28 cellular contexts compared by ENCODE assay signal in the genomic region with DNA sequence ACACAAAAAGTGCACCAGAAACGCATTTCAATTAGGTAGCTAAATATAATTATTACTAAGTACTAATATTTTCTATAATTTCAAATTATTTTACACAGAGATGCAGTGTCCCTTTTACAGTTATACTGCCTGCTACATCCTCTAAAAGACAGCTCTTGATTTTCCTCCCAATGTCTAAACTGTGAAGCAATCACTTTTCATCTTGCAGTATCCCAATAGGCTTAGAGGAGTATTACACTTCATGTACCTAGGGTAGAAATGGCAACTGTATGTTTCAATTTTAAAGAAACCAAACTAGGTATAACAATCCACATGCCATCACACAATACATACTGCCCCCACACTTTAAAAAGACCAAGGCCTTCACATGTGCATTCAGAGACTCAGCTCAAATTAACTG. TPM values are rescaled to one million over a fixed set of nuclear protein-coding genes. Genes with fewer than 3 reads are reported as not detected.
DNase-seq lines count a peak whose midpoint lies in the region; ATAC-seq and TF ChIP-seq lines count a peak whose summit lies in the region.
"Had no signal": no experiment of that assay in that cellular context is flagged by ENCODE, and none has a peak within 500 bp of the region (broad histone marks: within the 10 kb centered on the region; RNA-seq: fewer than 3 reads in every experiment).

No MANE protein-coding gene starts in this region.

- no peak overlapping the region for H3K56ac ChIP-seq in IMR-90 (ENCODE audit: extremely low read depth, insufficient read depth, low read length)

- H3K4me1 Mint-ChIP-seq in T-helper 2 cell treated with Interferon-gamma antibody and Interleukin-4, amounts not matched to agents 5 μg/mL and 100 μg/mL, for 36 hours (ENCODE audit: low read depth), result peaks cover 43% of the 10 kb centered on the region
- H3K4me1 Mint-ChIP-seq in chondrocyte (ENCODE audit: low read depth), result peaks cover 66% of the 10 kb centered on the region

- TF ChIP-seq POLR2A in IMR-90 (IDR thresholded peaks at IDR 0.05; ENCODE audit: low read depth, low read length), result no peak

- no peak overlapping the region for H2BK120ac ChIP-seq in IMR-90 (ENCODE audit: low read depth, low read length)

- H3K27ac Mint-ChIP-seq in T-helper 2 cell treated with Interferon-gamma antibody and Interleukin-4, amounts not matched to agents 5 μg/mL and 100 μg/mL, for 36 hours, result peak overlapping the region; percentile 44
- H3K27ac Mint-ChIP-seq in chondrocyte (ENCODE audit: unreplicated experiment), result peak overlapping the region; percentile 79
- H3K27ac Mint-ChIP-seq: progenitor cell of endocrine pancreas had no signal

- H3K9me1 ChIP-seq in IMR-90 (ENCODE audit: insufficient read depth, low read length), result peaks cover 5% of the 10 kb centered on the region

- peaks cover 60% of the 10 kb centered on the region for H3K4me1 ChIP-seq in ACC112 (ENCODE audit: control insufficient read depth, insufficient read depth, low read length, unreplicated experiment)
- peaks cover 10% of the 10 kb centered on the region for H3K4me1 ChIP-seq in IMR-90 (ENCODE audit: control insufficient read depth, insufficient read depth, low read length)
- H3K4me1 ChIP-seq: BE2C had no signal

- no peak overlapping the region for H3K14ac ChIP-seq in IMR-90 (replicated peaks; ENCODE audit: low read depth, low read length)

- H3K4me3 Mint-ChIP-seq in T-helper 2 cell treated with Interferon-gamma antibody and Interleukin-4, amounts not matched to agents 5 μg/mL and 100 μg/mL, for 36 hours, result no peak overlapping the region
- H3K4me3 Mint-ChIP-seq in chondrocyte (ENCODE audit: unreplicated experiment), result no peak overlapping the region
- H3K4me3 Mint-ChIP-seq: activated CD4-positive, alpha-beta T cell treated with anti-CD3 and anti-CD28 coated beads, Interleukin-2, amount 10 ng/mL, durations not matched to agents 7 days and 5 days had no signal

- H3K9me3 Mint-ChIP-seq in T-helper 2 cell treated with Interferon-gamma antibody and Interleukin-4, amounts not matched to agents 5 μg/mL and 100 μg/mL, for 36 hours, result no peaks in the 10 kb centered on the region
- no peaks in the 10 kb centered on the region for H3K9me3 Mint-ChIP-seq in chondrocyte (ENCODE audit: low read depth)
- H3K9me3 Mint-ChIP-seq: activated CD4-positive, alpha-beta T cell treated with anti-CD3 and anti-CD28 coated beads, Interleukin-2, amount 10 ng/mL, durations not matched to agents 7 days and 5 days; brain had no signal

- H3K18ac ChIP-seq in IMR-90 (ENCODE audit: low read depth, low read length), result no peak overlapping the region

- no peak overlapping the region for H2BK5ac ChIP-seq in IMR-90 (ENCODE audit: low read depth, low read length, poor library complexity, severe bottlenecking)

- no peak overlapping the region for H4K91ac ChIP-seq in IMR-90 (ENCODE audit: insufficient read depth, low read depth, low read length)

- no peak for ATAC-seq in IMR-90 (ENCODE audit: low read depth)
- ATAC-seq in HG02588 (IDR thresholded peaks at IDR 0.05; ENCODE audit: unreplicated experiment), result no peak
- ATAC-seq: HCT116, left lobe of liver had no signal

- TF ChIP-seq CTCF in IMR-90 (conservative IDR thresholded peaks at IDR 0.05; ENCODE audit: low read depth, low read length) (no peak), chondrocyte (IDR thresholded peaks at IDR 0.05) (no peak), RWPE1 (conservative IDR thresholded peaks at IDR 0.05; ENCODE audit: low read depth) (no peak)

- dilution Hi-C loops in IMR-90 (cut with HindIII; ENCODE audit: low sequenced_read_pairs, unreplicated experiment), result no loop called here

- no CpG with 5 or more reads among the region's 1 CpG for whole genome bisulfite sequencing in IMR-90 (ENCODE audit: extremely low coverage in 2 of 2, insufficient read length in 1 of 2), 2 experiments

- POLR2A ChIA-PET in IMR-90 (lab: Charles Lee; ENCODE audit: unreplicated experiment) (no interaction called here), RWPE1 (lab: Yijun Ruan, JAX; ENCODE audit: low non-redundant PET) (no interaction called here)

- H4K20me1 ChIP-seq in IMR-90 (ENCODE audit: insufficient read depth, low read length), result peaks cover 87% of the 10 kb centered on the region

- peaks cover 90% of the 10 kb centered on the region for H3K79me2 ChIP-seq in ACC112 (ENCODE audit: control insufficient read depth, insufficient read depth, low read length, unreplicated experiment)

- H3K36me3 ChIP-seq in ACC112 (ENCODE audit: insufficient read depth, low read length) (peaks cover 81% of the 10 kb centered on the region), IMR-90 (ENCODE audit: control insufficient read depth, insufficient read depth, low read length) (peaks cover 52% of the 10 kb centered on the region)

- H3K4me3 ChIP-seq in ACC112 (ENCODE audit: low read depth, low read length), result no peak overlapping the region
- no peak overlapping the region for H3K4me3 ChIP-seq in IMR-90 (ENCODE audit: insufficient read depth, low read depth, low read length)
- H3K4me3 ChIP-seq: adrenal gland, thoracic aorta had no signal

- no peak overlapping the region for H3K9ac ChIP-seq in IMR-90 (ENCODE audit: low read depth, low read length)
- H3K9ac ChIP-seq: SK-N-SH had no signal

- no peak overlapping the region for H2AFZ ChIP-seq in ACC112 (ENCODE audit: low read length, unreplicated experiment)
- H2AFZ ChIP-seq in IMR-90 (replicated peaks; ENCODE audit: low read length, poor library complexity), result no peak overlapping the region

- H3K79me1 ChIP-seq in IMR-90 (ENCODE audit: low read depth in 1 of 2, low read length in 2 of 2), result peaks cover 20 to 53% of the 10 kb centered on the region in 2 experiments

- CTCF ChIA-PET in IMR-90 (lab: Yijun Ruan, JAX), result no interaction called here
- CTCF ChIA-PET in RWPE1 (lab: Yijun Ruan, JAX), result no interaction called here

- in situ Hi-C loops in IMR-90 (cut with MboI; ENCODE audit: low sequenced_read_pairs), result no loop called here

- H3K27me3 Mint-ChIP-seq in T-helper 2 cell treated with Interferon-gamma antibody and Interleukin-4, amounts not matched to agents 5 μg/mL and 100 μg/mL, for 36 hours (ENCODE audit: low read depth), result no peaks in the 10 kb centered on the region
- H3K27me3 Mint-ChIP-seq in chondrocyte (ENCODE audit: low read depth), result no peaks in the 10 kb centered on the region
- H3K27me3 Mint-ChIP-seq: activated CD4-positive, alpha-beta T cell treated with anti-CD3 and anti-CD28 coated beads, Interleukin-2, amount 10 ng/mL, durations not matched to agents 7 days and 5 days; brain; progenitor cell of endocrine pancreas had no signal

- no peak overlapping the region for H3K4ac ChIP-seq in IMR-90 (ENCODE audit: low read depth, low read length)

- no TSS peak for BruUV-seq in IMR-90 (replicated peaks; lab: Mats Ljungman, UMichigan)

- H3K36me3 Mint-ChIP-seq in T-helper 2 cell treated with Interferon-gamma antibody and Interleukin-4, amounts not matched to agents 5 μg/mL and 100 μg/mL, for 36 hours (ENCODE audit: low read depth), result peaks cover 82% of the 10 kb centered on the region
- H3K36me3 Mint-ChIP-seq in chondrocyte (ENCODE audit: low read depth), result peaks cover 56% of the 10 kb centered on the region

- H2AK9ac ChIP-seq in IMR-90 (replicated peaks; ENCODE audit: low read depth, low read length, poor library complexity), result no peak overlapping the region

- no peak overlapping the region for H3K4me2 ChIP-seq in IMR-90 (ENCODE audit: low read depth, low read length)
- H3K4me2 ChIP-seq: SK-N-SH had no signal

- H3K9me3 ChIP-seq in IMR-90 (ENCODE audit: control insufficient read depth, insufficient read depth, low read length), result 0 out of 2 replicates have a peak, but pooled peaks cover 2% of the 10 kb centered on the region
- H3K9me3 ChIP-seq: adrenal gland, BE2C, SK-N-SH, thoracic aorta had no signal

- H4K8ac ChIP-seq in IMR-90 (ENCODE audit: low read depth in 2 of 2, low read length in 2 of 2), result no peak overlapping the region

- H3K27me3 ChIP-seq in ACC112 (ENCODE audit: insufficient read depth, low read length), result no peaks in the 10 kb centered on the region
- H3K27me3 ChIP-seq in IMR-90 (ENCODE audit: control insufficient read depth, insufficient read depth, low read length), result no peaks in the 10 kb centered on the region
- H3K27me3 ChIP-seq: adrenal gland, BE2C had no signal

- no peak overlapping the region for H4K5ac ChIP-seq in IMR-90 (ENCODE audit: low read depth, low read length)

- H3K23ac ChIP-seq in IMR-90 (ENCODE audit: low read depth, low read length), result 0 out of 2 replicates have a peak overlapping the region, but pooled peaks have one; percentile 32

- TF ChIP-seq RAD21 in IMR-90 (IDR thresholded peaks at IDR 0.05; ENCODE audit: low read length), result no peak

- no peak for DNase-seq in T-helper 2 cell treated with Interferon-gamma antibody and Interleukin-4, amounts not matched to agents 5 μg/mL and 100 μg/mL, for 36 hours (ENCODE audit: low spot score)
- DNase-seq in T-helper 2 cell (no peak), IMR-90 (no peak), chondrocyte (ENCODE audit: low spot score) (no peak), RWPE1 (ENCODE audit: low spot score) (no peak)
- no peak for DNase-seq in stimulated activated naive CD4-positive, alpha-beta T cell (lab: John Stamatoyannopoulos, UW)
- DNase-seq: activated CD4-positive, alpha-beta T cell treated with anti-CD3 and anti-CD28 coated beads, Interleukin-2, amount 10 ng/mL, durations not matched to agents 7 days and 5 days; activated CD8-positive, alpha-beta memory T cell treated with anti-CD3 and anti-CD28 coated beads, Interleukin-2, amount 50 U/mL, for 48 hours; activated effector memory CD4-positive, alpha-beta T cell treated with anti-CD3 and anti-CD28 coated beads, Interleukin-2, amount 50 U/mL, for 16 hours; adrenal gland; BE2C; cerebellar nuclear complex; COR-L47; DMS53; mesenchymal stem cell; NCI-H446; SK-N-SH; stimulated activated CD4-positive, alpha-beta T cell treated with anti-CD3 and anti-CD28 coated beads, Interleukin-15, amount 100 ng/mL, for 24 hours; stimulated activated naive CD4-positive, alpha-beta T cell treated with Interleukin-2 at 50 U/mL for 16 hours; T-helper 9 cell; WERI-Rb-1 had no signal

- no peak overlapping the region for H2AK5ac ChIP-seq in IMR-90 (ENCODE audit: low read depth, low read length)

- H2BK20ac ChIP-seq in IMR-90 (ENCODE audit: low read depth, low read length), result no peak overlapping the region

- intact Hi-C loops in IMR-90 (cut with micrococcal nuclease), result no loop called here

- H2BK15ac ChIP-seq in IMR-90 (ENCODE audit: low read depth, low read length), result no peak overlapping the region

- peak overlapping the region; percentile 66 for H3K27ac ChIP-seq in ACC112 (ENCODE audit: low read depth, low read length)
- no peak overlapping the region for H3K27ac ChIP-seq in IMR-90 (ENCODE audit: insufficient read depth, low read length)
- H3K27ac ChIP-seq in RWPE1, result no peak overlapping the region
- H3K27ac ChIP-seq: thoracic aorta, WERI-Rb-1 had no signal

RNA-seq across cellular contexts. Expression of a gene that starts 7.3 kb away (rescaled TPM):
- 18.6 and 41.7 TPM in 2 replicates for total RNA-seq in IMR-90 (2012; rRNA removed)
- 31.5 and 32.1 TPM in 2 replicates for polyA plus RNA-seq in IMR-90 (2012; rRNA removed)
- polyA plus RNA-seq in IMR-90 (2012; cell fraction: cytosol; rRNA removed), result 3.0 and 4.6 TPM in 2 replicates
- polyA plus RNA-seq in IMR-90 (2012; cell fraction: nucleus; rRNA removed; ENCODE audit: low replicate concordance), result 13.0 and 103 TPM in 2 replicates
- total RNA-seq in chondrocyte, result 50.7 to 61.5 TPM (median 51.0 TPM) in 3 replicates

RNA-seq across cellular contexts. Expression of a gene that starts 7.6 kb away (rescaled TPM):
- total RNA-seq in IMR-90 (2012; rRNA removed) (23.7 and 32.8 TPM in 2 replicates), chondrocyte (9.2 to 22.6 TPM (median 11.8 TPM) in 3 replicates)
- 16.6 and 16.7 TPM in 2 replicates for polyA plus RNA-seq in IMR-90 (2012; rRNA removed)
- polyA plus RNA-seq in IMR-90 (2012; cell fraction: cytosol; rRNA removed), result 1.7 and 4.0 TPM in 2 replicates
- 16.7 and 56.8 TPM in 2 replicates for polyA plus RNA-seq in IMR-90 (2012; cell fraction: nucleus; rRNA removed; ENCODE audit: low replicate concordance)

RNA-seq across cellular contexts. Expression of a gene that starts 18.7 kb away (rescaled TPM):
- total RNA-seq in IMR-90 (2012; rRNA removed) (9.5 and 11.4 TPM in 2 replicates), chondrocyte (16.8 to 21.8 TPM (median 20.2 TPM) in 3 replicates)
- polyA plus RNA-seq in IMR-90 (2012; rRNA removed), result 10.9 and 12.7 TPM in 2 replicates
- polyA plus RNA-seq in IMR-90 (2012; cell fraction: cytosol; rRNA removed), result 2.8 and 3.9 TPM in 2 replicates
- polyA plus RNA-seq in IMR-90 (2012; cell fraction: nucleus; rRNA removed; ENCODE audit: low replicate concordance), result 13.3 and 42.0 TPM in 2 replicates
